Comparison of ENCODE assay signal across 24 cellular contexts in the genomic region with DNA sequence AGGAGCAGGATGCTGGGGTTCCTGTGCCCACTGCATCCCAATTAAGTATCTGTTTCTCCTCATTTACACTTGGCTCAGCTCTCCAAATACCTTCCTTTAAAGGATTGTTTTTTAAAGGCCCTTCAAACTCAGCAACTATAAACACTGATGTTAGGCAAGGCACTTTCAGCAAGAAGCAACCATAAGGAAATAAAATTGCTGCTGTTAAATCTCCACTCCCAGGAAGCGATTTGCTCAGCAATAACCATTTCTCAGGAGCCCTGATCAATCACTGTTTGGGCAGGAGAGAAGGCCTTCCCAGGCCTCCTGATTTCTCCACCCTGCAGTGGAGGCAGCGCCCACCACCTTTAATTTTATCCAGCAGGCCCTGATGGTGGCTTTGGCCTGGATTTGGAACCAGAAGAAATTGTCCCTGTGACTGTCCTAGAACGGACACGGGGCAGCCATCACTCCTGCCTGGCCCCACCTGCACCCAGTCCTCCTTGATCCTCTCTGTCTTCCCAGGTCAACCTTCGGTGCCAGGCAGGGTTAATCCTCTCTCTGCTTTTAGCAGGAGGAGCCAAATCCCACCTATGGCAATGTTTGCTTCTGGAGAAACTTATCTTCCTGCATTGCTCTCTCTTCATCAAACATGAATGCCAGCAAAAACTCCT.
A peak's percentile ranks its signal among the peaks of the same experiment; 100 is the strongest.
DNase-seq lines count a peak whose midpoint lies in the region; ATAC-seq and TF ChIP-seq lines count a peak whose summit lies in the region.
"Had no signal": no experiment of that assay in that cellular context is flagged by ENCODE, and none has a peak within 500 bp of the region (broad histone marks: within the 10 kb centered on the region; RNA-seq: fewer than 3 reads in every experiment).

No MANE protein-coding gene starts in this region.

- H3K9me3 ChIP-seq in WERI-Rb-1 (ENCODE audit: severe bottlenecking) (no peaks in the 10 kb centered on the region), colonic mucosa (no peaks in the 10 kb centered on the region), mucosa of rectum (ENCODE audit: control insufficient read depth in 2 of 2, low read length in 2 of 2) (no peaks in the 10 kb centered on the region), subcutaneous abdominal adipose tissue (ENCODE audit: control insufficient read depth in 5 of 5, low read length in 5 of 5) (no peaks in the 10 kb centered on the region)
- H3K9me3 ChIP-seq: body of pancreas had no signal

- DNase-seq in WERI-Rb-1, result peak; percentile 49
- no peak for DNase-seq in colonic mucosa
- DNase-seq in activated CD4-positive, alpha-beta T cell treated with anti-CD3 and anti-CD28 coated beads for 1 hour, result no peak
- DNase-seq: activated CD4-positive, alpha-beta T cell treated with anti-CD3 and anti-CD28 coated beads, Interleukin-2, amount 50 U/mL, for 4 hours; activated naive CD8-positive, alpha-beta T cell treated with anti-CD3 and anti-CD28 coated beads, Interleukin-2, amount 50 U/mL, for 24 hours; activated T-cell treated with anti-CD3 and anti-CD28 coated beads, Interleukin-2, amount 50 U/mL, for 72 hours; body of pancreas; CD8-positive, alpha-beta memory T cell; DMS153; glutamatergic neuron; H9; islet precursor cell; Karpas-422; NCI-H2029; NCI-H524; OCI-M1; stimulated activated CD8-positive, alpha-beta memory T cell treated with anti-CD3 and anti-CD28 coated beads, Interleukin-4, amount 100 ng/mL, for 48 hours; T-helper 17 cell had no signal

- ATAC-seq in GM18909 (IDR thresholded peaks at IDR 0.05; ENCODE audit: poor library complexity, unreplicated experiment), result no peak
- ATAC-seq in HG03159 (IDR thresholded peaks at IDR 0.05; ENCODE audit: unreplicated experiment), result no peak
- ATAC-seq: activated naive CD8-positive, alpha-beta T cell treated with anti-CD3 and anti-CD28 coated beads, Interleukin-2, amount 50 U/mL, for 24 hours; activated T-cell treated with anti-CD3 and anti-CD28 coated beads, Interleukin-2, amount 50 U/mL, for 72 hours; body of pancreas; GM12878; T-helper 17 cell had no signal

- intact Hi-C loops in colonic mucosa (cut with DNase I), result no loop called here

- H3K9ac ChIP-seq in colonic mucosa (ENCODE audit: low read depth in 2 of 2, low read length in 2 of 2), result peak overlapping the region in 1 of 2 donors; percentile 62
- H3K9ac ChIP-seq in mucosa of rectum (ENCODE audit: low read depth in 1 of 2, low read length in 2 of 2), result peak overlapping the region; percentile 11 to 48
- no peak overlapping the region for H3K9ac ChIP-seq in subcutaneous abdominal adipose tissue (ENCODE audit: low read length in 5 of 5)
- H3K9ac ChIP-seq: parathyroid adenoma had no signal

- TF ChIP-seq CTCF in WERI-Rb-1 (IDR thresholded peaks at IDR 0.05; ENCODE audit: low read depth, low read length), result no peak
- TF ChIP-seq CTCF in colonic mucosa (IDR thresholded peaks at IDR 0.05), result no peak

- H3K27ac ChIP-seq in WERI-Rb-1, result no peak overlapping the region
- peak overlapping the region; percentile 87 for H3K27ac ChIP-seq in colonic mucosa
- peak overlapping the region; percentile 88 to 89 for H3K27ac ChIP-seq in mucosa of rectum (ENCODE audit: low read depth in 2 of 2, low read length in 2 of 2)
- peak overlapping the region; percentile 51 for H3K27ac ChIP-seq in subcutaneous abdominal adipose tissue (ENCODE audit: low read depth, low read length)
- H3K27ac ChIP-seq: body of pancreas, parathyroid adenoma had no signal

- H3K27me3 ChIP-seq in WERI-Rb-1 (ENCODE audit: insufficient read depth, low read depth, severe bottlenecking) (no peaks in the 10 kb centered on the region), colonic mucosa (no peaks in the 10 kb centered on the region), mucosa of rectum (ENCODE audit: control insufficient read depth in 2 of 2, insufficient read depth in 2 of 2, low read length in 2 of 2) (no peaks in the 10 kb centered on the region), subcutaneous abdominal adipose tissue (ENCODE audit: control insufficient read depth in 5 of 5, insufficient read depth in 4 of 5, low read length in 5 of 5) (no peaks in the 10 kb centered on the region)
- H3K27me3 ChIP-seq: body of pancreas had no signal

- H3K36me3 ChIP-seq in WERI-Rb-1, result no peaks in the 10 kb centered on the region
- no peaks in the 10 kb centered on the region for H3K36me3 ChIP-seq in colonic mucosa
- no peaks in the 10 kb centered on the region for H3K36me3 ChIP-seq in mucosa of rectum (ENCODE audit: control insufficient read depth in 2 of 2, insufficient read depth in 2 of 2, low read length in 2 of 2)
- no peaks in the 10 kb centered on the region for H3K36me3 ChIP-seq in subcutaneous abdominal adipose tissue (ENCODE audit: control insufficient read depth in 5 of 5, insufficient read depth in 5 of 5, low read length in 5 of 5)

- H3K4me1 ChIP-seq in colonic mucosa (peaks cover 13% of the 10 kb centered on the region), mucosa of rectum (ENCODE audit: control insufficient read depth in 2 of 2, insufficient read depth in 2 of 2, low read length in 2 of 2) (peaks cover 33 to 41% of the 10 kb centered on the region in 2 donors), subcutaneous abdominal adipose tissue (ENCODE audit: control insufficient read depth in 5 of 5, insufficient read depth in 5 of 5, low read length in 5 of 5) (peaks cover 11 to 74% (median 63%) of the 10 kb centered on the region in 5 donors)
- H3K4me1 ChIP-seq: parathyroid adenoma had no signal

- H3K4me3 ChIP-seq in WERI-Rb-1 (ENCODE audit: low read depth, low read length), result no peak overlapping the region
- H3K4me3 ChIP-seq in colonic mucosa, result no peak overlapping the region
- peak overlapping the region in 1 of 2 donors; percentile 32 for H3K4me3 ChIP-seq in mucosa of rectum (ENCODE audit: low read length in 2 of 2)
- H3K4me3 ChIP-seq in subcutaneous abdominal adipose tissue (ENCODE audit: low read depth in 1 of 5, low read length in 5 of 5), result no peak overlapping the region
- H3K4me3 ChIP-seq: body of pancreas, GM12878 had no signal

Comparison
In these comparisons a context has a peak if more than half of its experiments do, and no peak if none do; other contexts are left out.
1. H3K9ac ChIP-seq: peak in mucosa of rectum (2 of 2); none in subcutaneous abdominal adipose tissue (0 of 5).